8 cellular contexts compared by ENCODE assay signal in the genomic region with DNA sequence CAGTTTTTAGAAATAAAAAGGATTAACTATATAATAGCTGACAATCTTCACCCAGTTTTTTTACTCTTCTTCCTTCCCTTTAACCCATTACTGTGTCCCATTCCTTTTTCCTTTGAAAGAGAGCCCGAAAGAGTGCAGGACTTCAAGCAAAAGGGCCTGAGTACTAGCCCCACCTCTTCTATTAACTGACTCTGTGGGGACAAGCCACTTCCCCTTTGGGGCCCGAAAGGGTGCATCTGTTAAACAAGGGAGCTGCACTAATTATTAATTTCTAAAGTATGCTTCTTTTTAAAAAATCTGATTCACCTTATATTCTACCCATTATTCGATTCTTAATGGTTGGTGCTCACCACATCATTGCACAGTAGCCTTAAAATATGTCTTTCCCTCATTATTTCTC. TPM values are rescaled to one million over a fixed set of nuclear protein-coding genes. Genes with fewer than 3 reads are reported as not detected.
A peak's percentile ranks its signal among the peaks of the same experiment; 100 is the strongest.
DNase-seq lines count a peak whose midpoint lies in the region; ATAC-seq, FAIRE-seq and TF ChIP-seq lines count a peak whose summit lies in the region.

No MANE protein-coding gene starts in this region.

- no peak for TF ChIP-seq EP300 in GM12878 (IDR thresholded peaks at IDR 0.05; ENCODE audit: borderline replicate concordance in 1 of 2, control insufficient read depth in 1 of 2, low read depth in 2 of 2, low read length in 2 of 2)

- SMC1A ChIA-PET in GM12878 (lab: Charles Lee; ENCODE audit: uncharacterized antibody, unreplicated experiment): interaction anchor here (0.6 to 3.5 kb wide), 15 partner anchors 11 to 141 kb away, joined by 3 to 20 read pairs (median 6); no protein-coding TSS in a partner anchor

- H2AFZ ChIP-seq in GM12878 (ENCODE audit: control insufficient read depth, low read depth, low read length) (no peak overlapping the region), MM.1S (ENCODE audit: low read length) (no peak overlapping the region)

- no peaks in the 10 kb centered on the region for H4K20me1 ChIP-seq in GM12878 (ENCODE audit: control insufficient read depth, insufficient read depth)
- H4K20me1 ChIP-seq in MM.1S (ENCODE audit: insufficient read depth, low read length): no peaks in the 10 kb centered on the region; the same call in 1 of the 2 replicates

- POLR2A ChIA-PET in GM12878 (lab: Charles Lee): no interaction called here

- no peaks in the 10 kb centered on the region; the same call in 1 of the 2 replicates for H3F3A ChIP-seq in MM.1S (ENCODE audit: insufficient read depth, low read length)

- no peaks in the 10 kb centered on the region for H3K9me2 ChIP-seq in MM.1S (replicated peaks; ENCODE audit: insufficient read depth, low read length)

- H3K9ac ChIP-seq in GM12878 (ENCODE audit: control insufficient read depth, insufficient read depth, low read length): peak overlapping the region; percentile 65
- H3K9ac ChIP-seq in MM.1S (ENCODE audit: low read length): no peak overlapping the region

- no peak for TF ChIP-seq RAD21 in GM12878 (IDR thresholded peaks at IDR 0.05; ENCODE audit: insufficient read depth, low read depth, low read length)

- peak overlapping the region; percentile 87 for H3K27ac ChIP-seq in GM12878 (ENCODE audit: control insufficient read depth, insufficient read depth)
- H3K27ac ChIP-seq in MM.1S (ENCODE audit: low read length): no peak overlapping the region

- 0% methylated on average over 3 of the region's 3 CpGs for WGBS in GM12878 (ENCODE audit: insufficient coverage, insufficient replicate concordance, low lambda C conversion rate, missing lambda C conversion rate)

- H3K4me1 Mint-ChIP-seq in activated CD4-positive, alpha-beta T cell treated with anti-CD3 and anti-CD28 coated beads, Interleukin-2, amount 10 ng/mL, durations not matched to agents 24 days and 14 days: peaks cover 61% of the 10 kb centered on the region
- peaks cover 75% of the 10 kb centered on the region for H3K4me1 Mint-ChIP-seq in stimulated activated memory B cell treated with anti-CD40 and anti-IgM and Interleukin-4, amounts not matched to agents 10 μg/mL and 1 μg/mL and 100 μg/mL, for 72 hours

- peak overlapping the region; percentile 97 for H3K4me3 Mint-ChIP-seq in activated CD4-positive, alpha-beta T cell treated with anti-CD3 and anti-CD28 coated beads, Interleukin-2, amount 10 ng/mL, durations not matched to agents 24 days and 14 days
- peak overlapping the region; percentile 95 for H3K4me3 Mint-ChIP-seq in stimulated activated memory B cell treated with anti-CD40 and anti-IgM and Interleukin-4, amounts not matched to agents 10 μg/mL and 1 μg/mL and 100 μg/mL, for 72 hours

- DNase-seq in activated CD4-positive, alpha-beta T cell treated with anti-CD3 and anti-CD28 coated beads, Interleukin-2, amount 10 ng/mL, durations not matched to agents 24 days and 14 days: no peak
- no peak for DNase-seq in activated CD4-positive, alpha-beta T cell treated with anti-CD3 and anti-CD28 coated beads, Interleukin-2, amount 50 U/mL, for 4 hours
- DNase-seq in GM12878 (ENCODE audit: low read depth, low spot score): no peak
- DNase-seq in MM.1S: no peak
- DNase-seq in stimulated activated CD4-positive, alpha-beta T cell treated with anti-CD3 and anti-CD28 coated beads, Interleukin-2, amount 100 ng/mL, for 24 hours: no peak
- DNase-seq in NCI-H2029 treated with DMSO at 0.1 percent for 48 hours (lab: John Stamatoyannopoulos, UW): no peak

- H3K9me3 Mint-ChIP-seq in activated CD4-positive, alpha-beta T cell treated with anti-CD3 and anti-CD28 coated beads, Interleukin-2, amount 10 ng/mL, durations not matched to agents 24 days and 14 days: no peaks in the 10 kb centered on the region
- H3K9me3 Mint-ChIP-seq in stimulated activated memory B cell treated with anti-CD40 and anti-IgM and Interleukin-4, amounts not matched to agents 10 μg/mL and 1 μg/mL and 100 μg/mL, for 72 hours: no peaks in the 10 kb centered on the region

- RAD21 ChIA-PET in GM12878 (lab: Charles Lee; ENCODE audit: unreplicated experiment): interaction anchor here (0.6 to 2.7 kb wide), 6 partner anchors 9 to 1365 kb away, joined by 3 to 12 read pairs (median 3); no protein-coding TSS in a partner anchor

- ATAC-seq in HG03565 (IDR thresholded peaks at IDR 0.05; ENCODE audit: unreplicated experiment): peak; percentile 25
- ATAC-seq in GM12878: peak; percentile 59
- no peak for ATAC-seq in stimulated activated memory B cell treated with anti-CD40 and anti-IgM and Interleukin-4, amounts not matched to agents 10 μg/mL and 1 μg/mL and 100 μg/mL, for 72 hours

- TF ChIP-seq POLR2A in GM12878 (IDR thresholded peaks at IDR 0.05; ENCODE audit: low read depth, low read length): no peak

- H3K4me1 ChIP-seq in GM12878 (ENCODE audit: control insufficient read depth, insufficient read depth, low read length): peaks cover 21% of the 10 kb centered on the region
- H3K4me1 ChIP-seq in MM.1S (ENCODE audit: low read length): peaks cover 27% of the 10 kb centered on the region

- TF ChIP-seq CTCF in GM12878 (IDR thresholded peaks at IDR 0.05 in 2 of 3, conservative IDR thresholded peaks at IDR 0.05 in 1 of 3; ENCODE audit: control insufficient read depth in 2 of 3, extremely low read depth in 1 of 3, insufficient read depth in 1 of 3, low read depth in 3 of 3, low read length in 3 of 3): no peak
- no peak for TF ChIP-seq CTCF in MM.1S (IDR thresholded peaks at IDR 0.05; ENCODE audit: low read length)

- H3K79me2 ChIP-seq in GM12878 (ENCODE audit: control insufficient read depth, insufficient read depth, low read length): peaks cover 85% of the 10 kb centered on the region
- H3K79me2 ChIP-seq in MM.1S (ENCODE audit: low read length): peaks cover 89% of the 10 kb centered on the region

- peak overlapping the region; percentile 97 for H3K4me2 ChIP-seq in GM12878 (ENCODE audit: control insufficient read depth, insufficient read depth)
- H3K4me2 ChIP-seq in MM.1S (ENCODE audit: low read depth, low read length): no peak overlapping the region

- H3K27me3 ChIP-seq in GM12878 (replicated peaks in 1 of 2; ENCODE audit: control insufficient read depth in 2 of 2, insufficient read depth in 2 of 2, low read length in 1 of 2): no peaks in the 10 kb centered on the region
- no peaks in the 10 kb centered on the region for H3K27me3 ChIP-seq in MM.1S (replicated peaks; ENCODE audit: insufficient read depth, low read length)

- BruUV-seq in GM12878 (replicated peaks; lab: Mats Ljungman, UMichigan): no TSS peak

- H3K4me3 ChIP-seq in GM12878 (peak overlapping the region; percentile 89), MM.1S (ENCODE audit: low read length) (no peak overlapping the region)

- H3K27ac Mint-ChIP-seq in activated CD4-positive, alpha-beta T cell treated with anti-CD3 and anti-CD28 coated beads, Interleukin-2, amount 10 ng/mL, durations not matched to agents 24 days and 14 days: peak overlapping the region; percentile 56
- H3K27ac Mint-ChIP-seq in stimulated activated memory B cell treated with anti-CD40 and anti-IgM and Interleukin-4, amounts not matched to agents 10 μg/mL and 1 μg/mL and 100 μg/mL, for 72 hours: peak overlapping the region; percentile 99

- CTCF ChIA-PET in GM12878 (lab: Yijun Ruan, JAX): interaction anchor here (0.7 to 3.3 kb wide), 5 partner anchors 11 to 69 kb away, joined by 3 to 16 read pairs (median 7); no protein-coding TSS in a partner anchor

- H3K9me3 ChIP-seq in GM12878 (replicated peaks; ENCODE audit: control insufficient read depth, insufficient read depth, low read length) (no peaks in the 10 kb centered on the region), MM.1S (replicated peaks; ENCODE audit: insufficient read depth, low read length) (no peaks in the 10 kb centered on the region)

- in situ Hi-C loops in GM12878 (cut with MboI): no loop called here

- FAIRE-seq in GM12878 (lab: Jason Lieb, UNC): no peak

- H3K36me3 ChIP-seq in GM12878 (ENCODE audit: control insufficient read depth in 2 of 2, insufficient read depth in 2 of 2, low read length in 1 of 2) (no peaks in the 10 kb centered on the region), MM.1S (replicated peaks; ENCODE audit: insufficient read depth, low read length) (no peaks in the 10 kb centered on the region)

- H3K27me3 Mint-ChIP-seq in activated CD4-positive, alpha-beta T cell treated with anti-CD3 and anti-CD28 coated beads, Interleukin-2, amount 10 ng/mL, durations not matched to agents 24 days and 14 days: no peaks in the 10 kb centered on the region
- no peaks in the 10 kb centered on the region for H3K27me3 Mint-ChIP-seq in stimulated activated memory B cell treated with anti-CD40 and anti-IgM and Interleukin-4, amounts not matched to agents 10 μg/mL and 1 μg/mL and 100 μg/mL, for 72 hours

- intact Hi-C loops in activated CD4-positive, alpha-beta T cell treated with anti-CD3 and anti-CD28 coated beads, Interleukin-2, amount 10 ng/mL, durations not matched to agents 24 days and 14 days (cut with micrococcal nuclease): loop anchor here (5.0 kb wide), 2 partner anchors 45 to 60 kb away; no protein-coding TSS in a partner anchor
- intact Hi-C loops in GM12878 (cut with micrococcal nuclease; ENCODE audit: unreplicated experiment): loop anchor here (5.0 to 10.0 kb wide), 2 partner anchors 45 to 1353 kb away; no protein-coding TSS in a partner anchor

- peaks cover 20% of the 10 kb centered on the region for H3K36me3 Mint-ChIP-seq in activated CD4-positive, alpha-beta T cell treated with anti-CD3 and anti-CD28 coated beads, Interleukin-2, amount 10 ng/mL, durations not matched to agents 24 days and 14 days (ENCODE audit: low read depth)
- peaks cover 8% of the 10 kb centered on the region for H3K36me3 Mint-ChIP-seq in stimulated activated memory B cell treated with anti-CD40 and anti-IgM and Interleukin-4, amounts not matched to agents 10 μg/mL and 1 μg/mL and 100 μg/mL, for 72 hours

RNA-seq across cellular contexts. Expression of a gene that starts 3.3 kb away (rescaled TPM):
- total RNA-seq in activated CD4-positive, alpha-beta T cell treated with anti-CD3 and anti-CD28 coated beads, Interleukin-2, amount 10 ng/mL, durations not matched to agents 24 days and 14 days: 48.4 and 49.5 TPM in 2 replicates
- total RNA-seq in GM12878 (2013; cell fraction: nucleolus; rRNA removed): 162 TPM in 2 replicates
- 28.7 and 34.1 TPM in 2 replicates for total RNA-seq in GM12878 (2014; rRNA removed)
- total RNA-seq in GM12878 (2014; rRNA removed; fragmentation: Illumina TruSeq; extraction: Trizol): 36.5 and 42.7 TPM in 2 replicates
- total RNA-seq in GM12878 (2021): 26.8 and 32.1 TPM in 2 replicates
- polyA plus RNA-seq in GM12878 (2011; ENCODE audit: low read depth): 15.9 TPM
- polyA plus RNA-seq in GM12878 (2011; rRNA removed): 22.7 and 24.2 TPM in 2 replicates
- polyA plus RNA-seq in GM12878 (2011; cell fraction: cytosol; rRNA removed): 14.3 and 19.6 TPM in 2 replicates
- polyA plus RNA-seq in GM12878 (2011; cell fraction: nucleus; rRNA removed): 32.8 and 35.9 TPM in 2 replicates
- 17.2 and 18.5 TPM in 2 replicates for polyA plus RNA-seq in GM12878 (2012)
- polyA plus RNA-seq in GM12878 (2014; fragmentation: Illumina TruSeq; extraction: Trizol): 31.0 and 37.2 TPM in 2 replicates
- 1 to 10 TPM; 4.6 to 6.4 TPM for polyA plus RNA-seq in GM12878 (2014; fragmentation: Nextera tagmentation; extraction: Ambion mirVana)
- 22.9 and 27.8 TPM in 2 replicates for polyA plus RNA-seq in GM12878 (2014; rRNA removed)
- polyA plus RNA-seq in GM12878 (2016; fragmentation: Nextera tagmentation; extraction: Ambion mirVana): 1 to 10 TPM; 8.4 to 9.6 TPM
- 64.6 and 80.2 TPM in 2 replicates for polyA minus RNA-seq in GM12878 (2011; rRNA and poly(A)+ RNA removed)
- polyA minus RNA-seq in GM12878 (2011; cell fraction: cytosol; rRNA and poly(A)+ RNA removed): 22.3 and 27.1 TPM in 2 replicates
- 49.0 and 65.9 TPM in 2 replicates for polyA minus RNA-seq in GM12878 (2011; cell fraction: nucleus; rRNA and poly(A)+ RNA removed)
